24 cellular contexts compared by ENCODE assay signal in genomic region chr17:30271102-30271501, GRCh38. TPM values are rescaled to one million over a fixed set of nuclear protein-coding genes. Genes with fewer than 3 reads are reported as not detected.
A peak's percentile ranks its signal among the peaks of the same experiment; 100 is the strongest.
DNase-seq lines count a peak whose midpoint lies in the region; ATAC-seq and TF ChIP-seq lines count a peak whose summit lies in the region.
"Had no signal": no experiment of that assay in that cellular context is flagged by ENCODE, and none has a peak within 500 bp of the region (broad histone marks: within the 10 kb centered on the region; RNA-seq: fewer than 3 reads in every experiment).

No MANE protein-coding gene starts in this region.

- no peak for TF ChIP-seq CTCF in fibroblast of villous mesenchyme (IDR thresholded peaks at IDR 0.05; ENCODE audit: insufficient read depth, low read depth, low read length)

- DNase-seq in HT1080 (ENCODE audit: low read depth) = peak; percentile 50
- peak; percentile 65 for DNase-seq in amniotic epithelial cell (ENCODE audit: low read depth)
- DNase-seq in fibroblast of villous mesenchyme (ENCODE audit: low read depth) = peak; percentile 49
- no peak for DNase-seq in iPS-NIHi11 (ENCODE audit: low spot score)
- DNase-seq in activated CD4-positive, alpha-beta T cell treated with anti-CD3 and anti-CD28 coated beads, Interleukin-2, amount 50 U/mL, for 4 hours = no peak
- DNase-seq: activated CD4-positive, alpha-beta T cell treated with anti-CD3 and anti-CD28 coated beads, Interleukin-2, amount 50 U/mL, for 48 hours; activated CD4-positive, CD25-positive, alpha-beta regulatory T cell; Calu3; glutamatergic neuron; GOT3; lower lobe of right lung; natural killer cell; NCI-H1048; NCI-H1694 treated with DMSO at 0.1 percent for 48 hours; NCI-H2171; NCI-H524 treated with DMSO at 0.1 percent for 48 hours; NK-92 treated with Interleukin-12 subunit alpha and Interleukin-12 subunit beta, amount 100 ng/mL, for 24 hours; PC-3; spleen; upper lobe of left lung had no signal

- no peak overlapping the region for H3K4me3 ChIP-seq in fibroblast of villous mesenchyme (ENCODE audit: low read depth, low read length)
- H3K4me3 ChIP-seq: GM12878, lower lobe of right lung, spleen, upper lobe of left lung had no signal

- ATAC-seq in HG02642 (IDR thresholded peaks at IDR 0.05; ENCODE audit: poor library complexity, unreplicated experiment) (no peak), GM19452 (IDR thresholded peaks at IDR 0.05; ENCODE audit: unreplicated experiment) (no peak)
- ATAC-seq: activated T-helper 17 cell treated with anti-CD3 and anti-CD28 coated beads, Interleukin-2, amount 50 U/mL, for 72 hours; GM12878; lower lobe of right lung; natural killer cell; PC-3 had no signal

RNA-seq across cellular contexts. Expression of gene BLMH, which starts 20.6 kb away (rescaled TPM):
- 32.7 and 53.8 TPM in 2 replicates for total RNA-seq in HT1080 (2014; rRNA removed; shearing (Covaris generic))
- polyA plus RNA-seq in HT1080 (2015; cell fraction: cytosol; rRNA removed) = 49.8 and 58.5 TPM in 2 replicates
- 59.0 and 66.8 TPM in 2 replicates for polyA plus RNA-seq in HT1080 (2015; cell fraction: nucleus; rRNA removed)
- 31.1 and 31.9 TPM in 2 replicates for total RNA-seq in fibroblast of villous mesenchyme

RNA-seq across cellular contexts. Expression of gene SLC6A4, which starts 35.6 kb away (rescaled TPM):
- not detected in 2 replicates for total RNA-seq in HT1080 (2014; rRNA removed; shearing (Covaris generic))
- polyA plus RNA-seq in HT1080 (2015; cell fraction: cytosol; rRNA removed) = not detected in 2 replicates
- polyA plus RNA-seq in HT1080 (2015; cell fraction: nucleus; rRNA removed) = 0.68 TPM in 1 of 2 replicates, not detected in the other
- not detected in 2 replicates for total RNA-seq in fibroblast of villous mesenchyme
- total RNA-seq: activated T-helper 17 cell treated with anti-CD3 and anti-CD28 coated beads, Interleukin-2, amount 50 U/mL, for 72 hours; Calu3; PC-3 had no signal

Comparison
In these comparisons a context has a peak if more than half of its experiments do, and no peak if none do; other contexts are left out.
1. DNase-seq: peak in HT1080 (single experiment), amniotic epithelial cell (single experiment) and fibroblast of villous mesenchyme (single experiment); none in iPS-NIHi11 (single experiment) and activated CD4-positive, alpha-beta T cell treated with anti-CD3 and anti-CD28 coated beads, Interleukin-2, amount 50 U/mL, for 4 hours (0 of 2).